23 cellular contexts compared by ENCODE assay signal in the genomic region with DNA sequence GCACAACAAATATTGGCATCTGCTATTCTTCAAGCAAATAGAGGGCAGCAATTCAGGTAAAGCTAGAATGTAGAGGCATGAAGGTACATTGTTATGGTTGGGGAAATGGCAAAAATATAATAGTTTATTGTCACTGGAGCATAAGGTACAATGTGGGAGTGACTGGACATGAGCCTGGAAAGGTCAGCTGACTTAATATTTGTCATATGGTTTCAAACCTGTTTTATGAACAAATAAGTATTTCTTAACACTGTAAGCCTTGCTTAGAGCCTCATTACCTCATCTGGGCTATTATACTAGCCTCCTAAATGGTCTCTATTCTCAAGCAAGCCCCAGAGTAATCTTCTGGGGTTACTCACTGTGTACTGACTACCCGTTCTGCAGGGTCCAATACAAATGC.
"Had no signal": no experiment of that assay in that cellular context is flagged by ENCODE, and none has a peak within 500 bp of the region (broad histone marks: within the 10 kb centered on the region; RNA-seq: fewer than 3 reads in every experiment).

No MANE protein-coding gene starts in this region.

- H3K9me3 ChIP-seq: esophagus muscularis mucosa, gastrocnemius medialis, left lung, ovary, psoas muscle, spleen, suprapubic skin, thyroid gland, vagina had no signal

- H3K27ac ChIP-seq: epithelial cell of prostate, esophagus muscularis mucosa, gastrocnemius medialis, left lung, ovary, psoas muscle, skin epidermis, spleen, suprapubic skin, thyroid gland, vagina had no signal

- H3K4me3 ChIP-seq: dorsolateral prefrontal cortex, esophagus muscularis mucosa, gastrocnemius medialis, left lung, ovary, psoas muscle, skin epidermis, spleen, suprapubic skin, thyroid gland, vagina had no signal

- ATAC-seq: gastrocnemius medialis; left lung; naive thymus-derived CD4-positive, alpha-beta T cell; psoas muscle; right cardiac atrium; stimulated activated naive B cell treated with anti-CD40 and anti-IgM and Interleukin-4, amounts not matched to agents 10 μg/mL and 1 μg/mL and 100 μg/mL, for 72 hours had no signal

- H3K4me1 ChIP-seq: esophagus muscularis mucosa, gastrocnemius medialis, left lung, psoas muscle, spleen, suprapubic skin, thyroid gland, vagina had no signal

- DNase-seq: dorsolateral prefrontal cortex; effector CD4-positive, alpha-beta T cell; foreskin fibroblast; gastrocnemius medialis; head of caudate nucleus; left lung; mesenchymal stem cell; naive thymus-derived CD4-positive, alpha-beta T cell; occipital lobe; ovary; posterior cingulate gyrus; psoas muscle; right cardiac atrium; spleen; stimulated activated CD4-positive, alpha-beta T cell treated with anti-CD3 and anti-CD28 coated beads, Interleukin-4, amount 100 ng/mL, for 4 hours; stimulated activated naive B cell treated with anti-CD40 and anti-IgM and Interleukin-4, amounts not matched to agents 10 μg/mL and 1 μg/mL and 100 μg/mL, for 72 hours; thyroid gland; trophoblast cell had no signal

- H3K36me3 ChIP-seq: ovary had no signal

- H3K27me3 ChIP-seq: dorsolateral prefrontal cortex, esophagus muscularis mucosa, gastrocnemius medialis, left lung, ovary, spleen, suprapubic skin, thyroid gland, vagina had no signal
